In the genomic region with DNA sequence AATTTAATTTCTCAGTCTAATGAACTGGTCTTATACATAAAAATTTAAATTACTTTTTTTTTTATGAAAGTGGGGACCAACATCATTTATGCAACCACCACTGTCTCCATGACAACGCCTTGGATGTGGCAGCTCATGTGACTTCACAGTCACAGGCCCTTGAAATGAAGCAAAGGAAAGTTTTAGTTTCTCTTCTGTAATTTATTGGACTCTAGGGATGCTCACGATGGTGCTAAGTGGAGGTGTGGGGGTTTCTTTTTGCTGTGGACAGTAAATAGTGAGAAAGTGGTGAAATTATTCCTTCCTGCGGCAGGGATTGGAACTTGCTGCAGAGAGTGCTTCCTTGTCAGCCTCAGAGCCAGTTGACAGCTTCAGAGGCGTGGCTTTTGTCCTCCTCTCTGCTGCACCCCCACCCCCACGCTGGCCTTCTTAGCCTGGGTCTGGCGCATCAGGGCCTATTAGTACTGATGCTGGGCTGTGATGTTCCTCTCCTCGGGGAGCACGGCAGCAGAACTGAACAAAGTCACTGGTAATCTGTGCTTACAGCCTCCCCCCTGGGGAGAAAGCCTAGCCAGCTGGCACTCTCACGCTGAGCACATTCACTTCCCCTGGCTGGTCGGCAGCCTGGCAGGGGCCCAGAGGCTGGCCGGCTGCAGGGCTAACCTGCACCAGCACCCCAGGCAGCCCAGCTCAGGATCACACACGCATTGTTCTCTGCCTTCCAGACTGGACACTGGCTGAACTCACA, we compare ENCODE assay signal across 8 cellular contexts.
DNase-seq lines count a peak whose midpoint lies in the region; ATAC-seq and TF ChIP-seq lines count a peak whose summit lies in the region.

No MANE protein-coding gene starts in this region.

- TF ChIP-seq CTCF in mammary epithelial cell (conservative IDR thresholded peaks at IDR 0.05 in 1 of 2, IDR thresholded peaks at IDR 0.05 in 1 of 2; ENCODE audit: extremely low read depth in 1 of 2, insufficient read depth in 1 of 2, low read depth in 1 of 2, low read length in 2 of 2) (no peak), left lung (IDR thresholded peaks at IDR 0.05) (no peak), upper lobe of right lung (IDR thresholded peaks at IDR 0.05) (no peak), RWPE1 (conservative IDR thresholded peaks at IDR 0.05; ENCODE audit: low read depth) (no peak)

- H3K27me3 ChIP-seq in mammary epithelial cell (ENCODE audit: insufficient read depth, low read length) (no peaks in the 10 kb centered on the region), left lung (no peaks in the 10 kb centered on the region), upper lobe of right lung (no peaks in the 10 kb centered on the region)

- 13% methylated on average over 9 of the region's 12 CpGs for WGBS in mammary epithelial cell (ENCODE audit: low coverage, missing lambda C conversion rate)

- H4K20me1 ChIP-seq in mammary epithelial cell (ENCODE audit: insufficient read depth, low read length), result no peaks in the 10 kb centered on the region

- H3K36me3 ChIP-seq in mammary epithelial cell (ENCODE audit: insufficient read depth, low read length) (no peaks in the 10 kb centered on the region), left lung (no peaks in the 10 kb centered on the region), upper lobe of right lung (no peaks in the 10 kb centered on the region)

- in situ Hi-C loops in mammary epithelial cell (cut with MboI; ENCODE audit: low sequenced_read_pairs in 2 of 2), result no loop called here

- DNase-seq in GM03348 (ENCODE audit: low spot score) (peak; percentile 85), NCI-H2029 (lab: John Stamatoyannopoulos, UW) (peak; percentile 49), mammary epithelial cell (peak; percentile 53), left lung (no peak), upper lobe of right lung (no peak), RWPE1 (ENCODE audit: low spot score) (no peak)
- DNase-seq in stimulated activated CD4-positive, alpha-beta T cell treated with anti-CD3 and anti-CD28 coated beads, Interleukin-4, amount 100 ng/mL, for 1 hour, result no peak

- CTCF ChIA-PET in mammary epithelial cell (lab: Charles Lee; ENCODE audit: low non-redundant PET), result no interaction called here
- CTCF ChIA-PET in RWPE1 (lab: Yijun Ruan, JAX), result no interaction called here

- no peaks in the 10 kb centered on the region for H3K79me2 ChIP-seq in mammary epithelial cell (ENCODE audit: insufficient read depth, low read length)

- H3K4me3 ChIP-seq in mammary epithelial cell (replicated peaks in 1 of 3; ENCODE audit: insufficient read depth in 1 of 3, low read depth in 2 of 3, low read length in 3 of 3) (peak overlapping the region in 1 of 3 experiments; percentile 25), left lung (no peak overlapping the region), upper lobe of right lung (no peak overlapping the region)

- peak; percentile 68 for ATAC-seq in left lung
- peak; percentile 56 for ATAC-seq in upper lobe of right lung
- ATAC-seq in GM18519 (IDR thresholded peaks at IDR 0.05; ENCODE audit: low FRiP score, unreplicated experiment), result no peak

- H3K4me2 ChIP-seq in mammary epithelial cell (ENCODE audit: insufficient read depth, low read depth, low read length), result peak overlapping the region; percentile 81

- peaks cover 20% of the 10 kb centered on the region for H3K4me1 ChIP-seq in mammary epithelial cell (ENCODE audit: insufficient read depth, low read length)
- H3K4me1 ChIP-seq in left lung, result peaks cover 0 to 4% of the 10 kb centered on the region in 2 donors
- no peaks in the 10 kb centered on the region for H3K4me1 ChIP-seq in upper lobe of right lung

- H3K27ac ChIP-seq in mammary epithelial cell (ENCODE audit: insufficient read depth, low read depth, low read length), result peak overlapping the region; percentile 15
- no peak overlapping the region for H3K27ac ChIP-seq in left lung
- H3K27ac ChIP-seq in upper lobe of right lung, result no peak overlapping the region
- no peak overlapping the region for H3K27ac ChIP-seq in RWPE1

- dilution Hi-C loops in mammary epithelial cell (cut with HindIII; ENCODE audit: low sequenced_read_pairs), result no loop called here

- H2AFZ ChIP-seq in mammary epithelial cell (ENCODE audit: low read depth, low read length), result peak overlapping the region; percentile 85

- H3K9me3 ChIP-seq in mammary epithelial cell (replicated peaks; ENCODE audit: insufficient read depth, low read length), result no peaks in the 10 kb centered on the region
- no peaks in the 10 kb centered on the region for H3K9me3 ChIP-seq in left lung
- no peaks in the 10 kb centered on the region for H3K9me3 ChIP-seq in upper lobe of right lung

- intact Hi-C loops in mammary epithelial cell (cut with micrococcal nuclease) (no loop called here), left lung (cut with DNase I) (no loop called here), upper lobe of right lung (cut with DNase I) (no loop called here)

- POLR2A ChIA-PET in RWPE1 (lab: Yijun Ruan, JAX; ENCODE audit: low non-redundant PET), result no interaction called here

- H3K9ac ChIP-seq in mammary epithelial cell (ENCODE audit: insufficient read depth, low read length), result no peak overlapping the region

- BruUV-seq in mammary epithelial cell (replicated peaks; lab: Mats Ljungman, UMichigan), result no TSS peak

Comparison
In these comparisons a context has a peak if more than half of its experiments do, and no peak if none do; other contexts are left out.
1. DNase-seq: peak in GM03348 (single experiment), NCI-H2029 (single experiment) and mammary epithelial cell (single experiment); none in left lung (0 of 2), upper lobe of right lung (single experiment), RWPE1 (single experiment) and stimulated activated CD4-positive, alpha-beta T cell treated with anti-CD3 and anti-CD28 coated beads, Interleukin-4, amount 100 ng/mL, for 1 hour (single experiment).